Comparison of ENCODE assay signal across 8 cellular contexts in the genomic region with DNA sequence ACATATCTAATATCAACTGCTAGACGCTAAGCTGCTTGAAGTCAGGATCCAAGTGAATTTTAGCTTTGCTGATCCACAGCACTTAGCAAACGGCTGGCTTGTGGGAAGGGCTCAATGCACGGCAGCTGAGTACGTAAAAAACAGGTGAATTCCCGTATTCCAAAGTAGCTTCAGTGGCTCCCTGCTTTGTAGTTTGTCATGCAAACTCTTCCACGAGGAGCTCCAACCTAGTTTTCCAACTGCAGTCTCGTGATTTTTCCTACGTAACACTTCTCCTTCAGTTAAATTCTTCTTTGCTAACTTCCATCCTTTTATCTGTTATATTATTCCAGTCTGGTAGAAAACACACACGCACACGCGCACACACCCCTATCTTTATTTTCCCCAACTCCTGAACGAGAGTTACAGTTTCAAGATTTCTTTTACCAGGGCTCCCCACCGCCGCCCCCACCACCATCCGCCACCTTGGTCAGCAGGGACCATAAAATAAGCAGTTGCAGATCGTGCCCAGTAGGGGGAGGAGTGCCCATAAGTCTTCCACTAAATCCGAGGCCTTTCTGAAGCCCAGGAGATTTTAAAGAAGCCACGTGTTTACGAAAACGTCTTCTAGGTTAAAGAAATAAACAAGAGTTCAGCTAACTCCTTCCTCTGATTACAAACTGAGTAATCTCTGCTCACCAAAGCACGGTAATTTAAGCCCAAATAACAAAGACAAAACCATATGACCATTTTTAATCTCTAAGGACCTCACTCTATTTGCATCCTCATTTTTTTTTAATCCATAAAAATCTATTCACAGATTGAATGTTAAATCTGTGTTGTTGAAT. TPM values are rescaled to one million over a fixed set of nuclear protein-coding genes. Genes with fewer than 3 reads are reported as not detected.
DNase-seq lines count a peak whose midpoint lies in the region; ATAC-seq, FAIRE-seq and TF ChIP-seq lines count a peak whose summit lies in the region.

No MANE protein-coding gene starts in this region.

- TSS peak; percentile 35 for BruUV-seq in PC-9 (replicated peaks; lab: Mats Ljungman, UMichigan)

- H3K4me1 Mint-ChIP-seq in central memory CD8-positive, alpha-beta T cell = peaks cover 16% of the 10 kb centered on the region

- H3K27me3 ChIP-seq in HUES48 (ENCODE audit: control insufficient read depth, insufficient read depth, low read length) (peaks cover 8% of the 10 kb centered on the region), PC-9 (ENCODE audit: insufficient read depth, low read depth) (no peaks in the 10 kb centered on the region), keratinocyte (ENCODE audit: control insufficient read depth, extremely low read depth, insufficient read depth, low read length) (no peaks in the 10 kb centered on the region)

- H4K20me1 ChIP-seq in PC-9 (ENCODE audit: insufficient read depth) (no peaks in the 10 kb centered on the region), keratinocyte (ENCODE audit: control insufficient read depth, extremely low read depth, insufficient read depth, low read length) (no peaks in the 10 kb centered on the region)

- POLR2A ChIA-PET in PC-9 (lab: Charles Lee; ENCODE audit: unreplicated experiment) = interaction anchor here (0.5 to 1.8 kb wide), 9 partner anchors 47 to 560 kb away, joined by 3 to 15 read pairs (median 6); no protein-coding TSS in a partner anchor

- peaks cover 31% of the 10 kb centered on the region for H3K27me3 Mint-ChIP-seq in central memory CD8-positive, alpha-beta T cell

- no peak for FAIRE-seq in keratinocyte (lab: Jason Lieb, UNC)

- no peaks in the 10 kb centered on the region for H3K79me2 ChIP-seq in PC-9 (ENCODE audit: low read depth)
- H3K79me2 ChIP-seq in keratinocyte (ENCODE audit: control insufficient read depth, insufficient read depth, low read length) = no peaks in the 10 kb centered on the region

- ATAC-seq in GM21619 (IDR thresholded peaks at IDR 0.05; ENCODE audit: unreplicated experiment) = peak; percentile 71
- no peak for ATAC-seq in central memory CD8-positive, alpha-beta T cell (replicated peaks; ENCODE audit: extremely low read depth, poor library complexity, severe bottlenecking)

- H3K9ac ChIP-seq in HUES48 (ENCODE audit: low read depth, low read length) (0 out of 2 replicates have a peak overlapping the region, but pooled peaks have one; percentile 17), keratinocyte (ENCODE audit: control insufficient read depth, extremely low read depth, insufficient read depth, low read length) (peak overlapping the region; percentile 28)

- CTCF ChIA-PET in PC-9 (lab: Charles Lee) = interaction anchor here (0.6 to 2.1 kb wide), 8 partner anchors 32 to 162 kb away, joined by 3 to 9 read pairs (median 5); a partner anchor contains a TSS

- no peak overlapping the region for H3K4me2 ChIP-seq in PC-9
- H3K4me2 ChIP-seq in keratinocyte (ENCODE audit: control insufficient read depth, extremely low read depth, insufficient read depth, low read depth, low read length) = peak overlapping the region; percentile 11

- intact Hi-C loops in PC-9 (cut with micrococcal nuclease; ENCODE audit: unreplicated experiment) = loop anchor here (1.0 kb wide), 2 partner anchors 119 to 257 kb away; no protein-coding TSS in a partner anchor

- H3K9me3 Mint-ChIP-seq in central memory CD8-positive, alpha-beta T cell = peaks cover 4% of the 10 kb centered on the region

- H3K4me3 ChIP-seq in HUES48 (ENCODE audit: low read depth, low read length) (peak overlapping the region; percentile 51), PC-9 (no peak overlapping the region), keratinocyte (ENCODE audit: control insufficient read depth in 2 of 3, extremely low read depth in 1 of 3, insufficient read depth in 2 of 3, low read depth in 1 of 3, low read length in 3 of 3) (no peak overlapping the region)

- H3K27ac Mint-ChIP-seq in central memory CD8-positive, alpha-beta T cell (ENCODE audit: low read depth) = peak overlapping the region; percentile 9

- peaks cover 8% of the 10 kb centered on the region; the same call in 1 of the 2 replicates for H3F3A ChIP-seq in PC-9 (ENCODE audit: insufficient read depth, low read depth)

- H3K27ac ChIP-seq in HUES48 (ENCODE audit: low read depth, low read length) (peak overlapping the region; percentile 40), PC-9 (peak overlapping the region; percentile 22; the same call in 1 of the 2 replicates), keratinocyte (ENCODE audit: control insufficient read depth, insufficient read depth, low read length) (peak overlapping the region; percentile 66)

- TF ChIP-seq CTCF in PC-9 (conservative IDR thresholded peaks at IDR 0.05) (peak; percentile 59), keratinocyte (optimal IDR thresholded peaks at IDR 0.05 in 1 of 3, IDR thresholded peaks at IDR 0.05 in 1 of 3, conservative IDR thresholded peaks at IDR 0.05 in 1 of 3; ENCODE audit: extremely low read depth in 1 of 3, insufficient read depth in 2 of 3, low read length in 3 of 3) (peak; percentile 54 to 77 (median 62))

- peak; percentile 21 for DNase-seq in activated CD4-positive, alpha-beta T cell treated with anti-CD3 and anti-CD28 coated beads for 48 hours
- no peak for DNase-seq in activated CD4-positive, alpha-beta T cell treated with anti-CD3 and anti-CD28 coated beads, Interleukin-2, amount 50 U/mL, for 4 hours
- DNase-seq in PC-9 (peak in 1 of 2 experiments; percentile 81), keratinocyte (ENCODE audit: low read depth, low spot score) (peak; percentile 59)
- DNase-seq in central memory CD8-positive, alpha-beta T cell (ENCODE audit: low spot score in 2 of 2) = no peak
- DNase-seq in stimulated activated CD8-positive, alpha-beta memory T cell treated with anti-CD3 and anti-CD28 coated beads, Interleukin-4, amount 100 ng/mL, for 48 hours = peak; percentile 32

- no peak overlapping the region for H2AFZ ChIP-seq in PC-9
- no peak overlapping the region for H2AFZ ChIP-seq in keratinocyte (ENCODE audit: control insufficient read depth, low read length)

- H3K36me3 ChIP-seq in HUES48 (ENCODE audit: control insufficient read depth, insufficient read depth, low read length) (no peaks in the 10 kb centered on the region), PC-9 (ENCODE audit: low read depth) (no peaks in the 10 kb centered on the region), keratinocyte (ENCODE audit: control insufficient read depth in 2 of 2, extremely low read depth in 1 of 2, insufficient read depth in 2 of 2, low read length in 2 of 2) (no peaks in the 10 kb centered on the region)

- no peaks in the 10 kb centered on the region for H3K9me1 ChIP-seq in keratinocyte (ENCODE audit: control insufficient read depth, extremely low read depth, insufficient read depth, low read length)

- H3K9me2 ChIP-seq in PC-9 (ENCODE audit: insufficient read depth) = no peaks in the 10 kb centered on the region

- H3K4me3 Mint-ChIP-seq in central memory CD8-positive, alpha-beta T cell = peak overlapping the region; percentile 32

- H3K9me3 ChIP-seq in HUES48 (ENCODE audit: control insufficient read depth, insufficient read depth, low read length) = no peaks in the 10 kb centered on the region
- peaks cover 9% of the 10 kb centered on the region; the same call in 1 of the 2 replicates for H3K9me3 ChIP-seq in PC-9 (ENCODE audit: insufficient read depth, low read depth)
- peaks cover 2% of the 10 kb centered on the region for H3K9me3 ChIP-seq in keratinocyte (ENCODE audit: control insufficient read depth, low read depth, low read length)

- peaks cover 18% of the 10 kb centered on the region for H3K4me1 ChIP-seq in HUES48 (ENCODE audit: control insufficient read depth, insufficient read depth, low read length)
- peaks cover 10% of the 10 kb centered on the region for H3K4me1 ChIP-seq in PC-9 (replicated peaks; ENCODE audit: insufficient read depth)
- H3K4me1 ChIP-seq in keratinocyte (ENCODE audit: control insufficient read depth, extremely low read depth, insufficient read depth, low read length) = peaks cover 31% of the 10 kb centered on the region

- dilution Hi-C loops in keratinocyte (cut with MboI; ENCODE audit: extremely low pct_ligation_motif_present, low sequenced_read_pairs) = no loop called here

- peaks cover 5% of the 10 kb centered on the region for H3K36me3 Mint-ChIP-seq in central memory CD8-positive, alpha-beta T cell (ENCODE audit: insufficient read depth)

RNA-seq across cellular contexts. Expression of a gene that starts 34.8 kb away (rescaled TPM):
- total RNA-seq in PC-9 (2021) = 596 and 756 TPM in 2 replicates
- polyA plus RNA-seq in keratinocyte = 56.6 to 72.1 TPM (median 57.2 TPM) in 3 replicates
- 54.4 TPM for polyA plus RNA-seq in keratinocyte (2011; ENCODE audit: low read depth)
- 42.3 and 46.0 TPM in 2 replicates for polyA plus RNA-seq in keratinocyte (2011; cell fraction: cytosol; rRNA removed)
- 227 and 249 TPM in 2 replicates for polyA plus RNA-seq in keratinocyte (2011; cell fraction: nucleus; rRNA removed)
- polyA plus RNA-seq in keratinocyte (2012; ENCODE audit: low replicate concordance) = 33.9 and 54.9 TPM in 2 replicates
- 358 to 455 TPM (median 446 TPM) in 3 replicates for polyA minus RNA-seq in keratinocyte
- polyA minus RNA-seq in keratinocyte (2011; cell fraction: cytosol; rRNA and poly(A)+ RNA removed) = 73.3 TPM
- 348 and 654 TPM in 2 replicates for polyA minus RNA-seq in keratinocyte (2011; cell fraction: nucleus; rRNA and poly(A)+ RNA removed)

Comparison
In these comparisons a context has a peak if more than half of its experiments do, and no peak if none do; other contexts are left out.
1. DNase-seq: peak in activated CD4-positive, alpha-beta T cell treated with anti-CD3 and anti-CD28 coated beads for 48 hours (single experiment), keratinocyte (single experiment) and stimulated activated CD8-positive, alpha-beta memory T cell treated with anti-CD3 and anti-CD28 coated beads, Interleukin-4, amount 100 ng/mL, for 48 hours (single experiment); none in activated CD4-positive, alpha-beta T cell treated with anti-CD3 and anti-CD28 coated beads, Interleukin-2, amount 50 U/mL, for 4 hours (0 of 2) and central memory CD8-positive, alpha-beta T cell (0 of 2).
2. Peak in every context shown above with its lines, with median percentiles within 50 percentile points of each other: H3K27ac ChIP-seq.